In the genomic region with DNA sequence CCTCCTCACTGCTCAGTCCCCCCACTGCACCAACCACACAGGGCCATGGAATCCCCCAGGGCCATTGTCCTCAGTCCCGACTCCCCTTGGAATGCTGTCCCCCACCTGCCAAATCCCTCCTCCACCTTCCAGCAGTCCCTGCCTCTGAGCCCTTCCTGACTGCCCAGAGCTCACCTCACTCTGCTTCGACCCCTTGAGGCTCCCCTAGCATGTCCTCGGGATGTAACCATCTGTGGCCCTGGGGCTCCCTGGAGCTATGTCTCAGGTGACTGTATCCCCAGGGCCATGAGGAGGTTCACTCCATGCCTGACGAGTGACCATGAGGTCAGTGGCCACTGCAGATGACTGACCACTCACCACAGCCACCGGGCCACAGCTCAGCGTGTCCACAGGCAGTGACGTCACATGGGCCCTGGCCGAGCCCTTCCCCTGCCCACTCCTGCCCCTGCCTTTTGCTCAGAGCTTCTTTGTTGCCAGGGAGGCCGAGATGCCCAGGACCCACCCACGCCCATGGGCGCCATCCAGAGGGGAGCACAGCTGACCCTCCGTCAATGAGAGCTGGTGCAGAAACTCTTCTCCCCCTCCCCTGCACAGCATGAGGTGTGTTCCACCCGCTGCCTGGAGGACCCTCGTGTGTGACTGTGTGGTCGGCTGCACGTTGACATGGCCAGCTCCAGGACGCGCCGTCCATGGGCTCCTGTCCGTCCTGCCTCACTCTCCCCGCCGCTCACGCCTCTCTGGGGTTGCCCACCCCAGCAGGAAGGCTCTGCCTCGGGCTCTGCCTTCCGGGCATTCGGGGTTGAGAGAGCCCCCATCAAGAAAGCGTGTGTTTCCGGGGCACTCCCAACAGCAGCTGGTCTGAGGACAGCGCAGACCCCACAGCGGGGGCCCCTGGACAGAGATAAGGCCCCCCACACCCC, we compare ENCODE assay signal across 14 cellular contexts.
DNase-seq lines count a peak whose midpoint lies in the region; ATAC-seq, FAIRE-seq and TF ChIP-seq lines count a peak whose summit lies in the region.
"Had no signal": no experiment of that assay in that cellular context is flagged by ENCODE, and none has a peak within 500 bp of the region (broad histone marks: within the 10 kb centered on the region; RNA-seq: fewer than 3 reads in every experiment).

No MANE protein-coding gene starts in this region.

- no peaks in the 10 kb centered on the region for H3K36me3 Mint-ChIP-seq in activated T-cell treated with anti-CD3 and anti-CD28 coated beads, Interleukin-2, amount 50 U/mL, for 24 hours (ENCODE audit: low read depth)
- no peaks in the 10 kb centered on the region for H3K36me3 Mint-ChIP-seq in stimulated activated memory B cell treated with anti-CD40 and anti-IgM and Interleukin-4, amounts not matched to agents 10 μg/mL and 1 μg/mL and 100 μg/mL, for 72 hours

- TF ChIP-seq POLR2A in H54 (IDR thresholded peaks at IDR 0.05; ENCODE audit: low read depth, low read length), result no peak

- H3K27ac Mint-ChIP-seq in activated T-cell treated with anti-CD3 and anti-CD28 coated beads, Interleukin-2, amount 50 U/mL, for 24 hours, result peak overlapping the region; percentile 20
- H3K27ac Mint-ChIP-seq in stimulated activated memory B cell treated with anti-CD40 and anti-IgM and Interleukin-4, amounts not matched to agents 10 μg/mL and 1 μg/mL and 100 μg/mL, for 72 hours, result no peak overlapping the region
- H3K27ac Mint-ChIP-seq: progenitor cell of endocrine pancreas; T-helper 1 cell treated with Interleukin-12 subunit alpha and Interleukin-12 subunit beta and Interleukin-4 antibody, amounts not matched to agents 30 μg/mL and 1 μg/mL, for 36 hours had no signal

- no peak overlapping the region for H3K4me3 Mint-ChIP-seq in activated T-cell treated with anti-CD3 and anti-CD28 coated beads, Interleukin-2, amount 50 U/mL, for 24 hours
- peak overlapping the region; percentile 29 for H3K4me3 Mint-ChIP-seq in stimulated activated memory B cell treated with anti-CD40 and anti-IgM and Interleukin-4, amounts not matched to agents 10 μg/mL and 1 μg/mL and 100 μg/mL, for 72 hours
- H3K4me3 Mint-ChIP-seq: T-helper 1 cell treated with Interleukin-12 subunit alpha and Interleukin-12 subunit beta and Interleukin-4 antibody, amounts not matched to agents 30 μg/mL and 1 μg/mL, for 36 hours had no signal

- H3K9me3 Mint-ChIP-seq in activated T-cell treated with anti-CD3 and anti-CD28 coated beads, Interleukin-2, amount 50 U/mL, for 24 hours, result no peaks in the 10 kb centered on the region
- H3K9me3 Mint-ChIP-seq in stimulated activated memory B cell treated with anti-CD40 and anti-IgM and Interleukin-4, amounts not matched to agents 10 μg/mL and 1 μg/mL and 100 μg/mL, for 72 hours, result no peaks in the 10 kb centered on the region
- H3K9me3 Mint-ChIP-seq: T-helper 1 cell treated with Interleukin-12 subunit alpha and Interleukin-12 subunit beta and Interleukin-4 antibody, amounts not matched to agents 30 μg/mL and 1 μg/mL, for 36 hours had no signal

- no peak for TF ChIP-seq CTCF in RWPE2 (IDR thresholded peaks at IDR 0.05; ENCODE audit: poor library complexity, severe bottlenecking)

- H3K27ac ChIP-seq in RWPE2 (ENCODE audit: poor library complexity, severe bottlenecking), result no peak overlapping the region
- peak overlapping the region; percentile 53 for H3K27ac ChIP-seq in effector memory CD4-positive, alpha-beta T cell (ENCODE audit: insufficient read depth, low read length, poor library complexity, severe bottlenecking)

- peaks cover 50% of the 10 kb centered on the region for H3K4me1 Mint-ChIP-seq in activated T-cell treated with anti-CD3 and anti-CD28 coated beads, Interleukin-2, amount 50 U/mL, for 24 hours (ENCODE audit: low read depth)
- peaks cover 52% of the 10 kb centered on the region for H3K4me1 Mint-ChIP-seq in stimulated activated memory B cell treated with anti-CD40 and anti-IgM and Interleukin-4, amounts not matched to agents 10 μg/mL and 1 μg/mL and 100 μg/mL, for 72 hours

- no peaks in the 10 kb centered on the region for H3K9me3 ChIP-seq in RWPE2 (ENCODE audit: severe bottlenecking)
- no peaks in the 10 kb centered on the region for H3K9me3 ChIP-seq in effector memory CD4-positive, alpha-beta T cell (ENCODE audit: control insufficient read depth, low read length)

- no peak for FAIRE-seq in H54 (lab: Jason Lieb, UNC)

- H3K4me1 ChIP-seq in RWPE2 (ENCODE audit: insufficient read depth, poor library complexity, severe bottlenecking), result no peaks in the 10 kb centered on the region
- H3K4me1 ChIP-seq in effector memory CD4-positive, alpha-beta T cell (ENCODE audit: control insufficient read depth, insufficient read depth, low read length, poor library complexity, severe bottlenecking), result peaks cover 53% of the 10 kb centered on the region

- DNase-seq in activated T-cell treated with anti-CD3 and anti-CD28 coated beads, Interleukin-2, amount 50 U/mL, for 24 hours, result peak; percentile 37
- DNase-seq in activated T-cell treated with anti-CD3 and anti-CD28 coated beads for 4 hours (no peak), RWPE2 (ENCODE audit: low spot score) (peak; percentile 56), HPDE6-E6E7 (ENCODE audit: extremely low spot score) (no peak), NCI-H1694 (lab: John Stamatoyannopoulos, UW) (no peak), H54 (ENCODE audit: insufficient read length, low spot score) (no peak)
- DNase-seq in effector memory CD4-positive, alpha-beta T cell, result no peak
- DNase-seq: effector CD4-positive, alpha-beta T cell; hippocampal formation; NCI-H2081; substantia nigra had no signal

- ATAC-seq in RWPE2 (ENCODE audit: low read depth), result 0 out of 3 replicates have a peak, but pooled peaks have one; percentile 5
- no peak for ATAC-seq in stimulated activated memory B cell treated with anti-CD40 and anti-IgM and Interleukin-4, amounts not matched to agents 10 μg/mL and 1 μg/mL and 100 μg/mL, for 72 hours

- H3K27me3 ChIP-seq in RWPE2 (ENCODE audit: insufficient read depth, poor library complexity, severe bottlenecking), result peaks cover 4% of the 10 kb centered on the region
- H3K27me3 ChIP-seq in effector memory CD4-positive, alpha-beta T cell (replicated peaks; ENCODE audit: control insufficient read depth, insufficient read depth, low read length, poor library complexity, severe bottlenecking), result no peaks in the 10 kb centered on the region

- H3K4me3 ChIP-seq in RWPE2 (ENCODE audit: severe bottlenecking), result no peak overlapping the region
- no peak overlapping the region for H3K4me3 ChIP-seq in effector memory CD4-positive, alpha-beta T cell (ENCODE audit: insufficient read depth, low read depth, low read length, poor library complexity, severe bottlenecking)

- H3K36me3 ChIP-seq in RWPE2 (ENCODE audit: low read depth), result no peaks in the 10 kb centered on the region
- no peaks in the 10 kb centered on the region for H3K36me3 ChIP-seq in effector memory CD4-positive, alpha-beta T cell (ENCODE audit: control insufficient read depth, insufficient read depth, low read length)

- no peaks in the 10 kb centered on the region for H3K27me3 Mint-ChIP-seq in activated T-cell treated with anti-CD3 and anti-CD28 coated beads, Interleukin-2, amount 50 U/mL, for 24 hours
- H3K27me3 Mint-ChIP-seq in stimulated activated memory B cell treated with anti-CD40 and anti-IgM and Interleukin-4, amounts not matched to agents 10 μg/mL and 1 μg/mL and 100 μg/mL, for 72 hours, result no peaks in the 10 kb centered on the region

Comparison
In these comparisons a context has a peak if more than half of its experiments do, and no peak if none do; other contexts are left out.
1. DNase-seq: peak in activated T-cell treated with anti-CD3 and anti-CD28 coated beads, Interleukin-2, amount 50 U/mL, for 24 hours (single experiment) and RWPE2 (single experiment); none in activated T-cell treated with anti-CD3 and anti-CD28 coated beads for 4 hours (single experiment), effector memory CD4-positive, alpha-beta T cell (0 of 3), HPDE6-E6E7 (single experiment), NCI-H1694 (single experiment) and H54 (single experiment).